In the genomic region with DNA sequence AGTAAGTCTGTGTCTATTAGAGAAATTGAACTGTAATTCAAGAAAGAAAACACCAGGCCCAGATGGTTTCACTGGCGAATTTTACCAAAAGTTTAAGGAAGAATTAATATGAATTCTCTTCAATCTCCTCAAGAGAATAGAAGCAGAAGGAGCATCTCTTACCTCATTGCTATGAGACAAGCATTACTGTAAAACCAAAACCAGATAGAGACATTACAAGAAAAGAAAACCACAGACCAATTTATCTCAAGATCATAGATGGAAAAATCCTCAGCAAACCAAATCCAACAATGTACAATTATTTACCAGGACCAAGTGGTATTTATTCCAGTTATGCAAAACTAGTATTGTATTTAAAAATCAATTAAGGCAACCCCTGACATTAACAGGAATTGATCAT, we compare ENCODE assay signal across 32 cellular contexts.
"Had no signal": no experiment of that assay in that cellular context is flagged by ENCODE, and none has a peak within 500 bp of the region (broad histone marks: within the 10 kb centered on the region; RNA-seq: fewer than 3 reads in every experiment).

No MANE protein-coding gene starts in this region.

- H3K9me3 ChIP-seq: ovary, psoas muscle, right lobe of liver, sigmoid colon, spleen, suprapubic skin, testis, tibial artery, transverse colon, upper lobe of right lung, uterus had no signal

- H3K36me3 ChIP-seq: ovary, right lobe of liver, sigmoid colon, spleen, suprapubic skin, tibial artery, transverse colon, upper lobe of right lung, uterus had no signal

- H3K36me3 Mint-ChIP-seq: natural killer cell; stimulated activated memory B cell treated with anti-CD40 and anti-IgM and Interleukin-4, amounts not matched to agents 10 μg/mL and 1 μg/mL and 100 μg/mL, for 72 hours; type B pancreatic cell had no signal

- DNase-seq: natural killer cell; occipital lobe; ovary; posterior cingulate gyrus; psoas muscle; right cardiac atrium; right lobe of liver; sigmoid colon; spleen; stimulated activated CD4-positive, alpha-beta T cell treated with anti-CD3 and anti-CD28 coated beads, Interleukin-12 subunit alpha, Interleukin-12 subunit beta, amount 100 ng/mL, for 4 hours; stimulated activated CD4-positive, alpha-beta T cell treated with anti-CD3 and anti-CD28 coated beads, Interleukin-1b, Interleukin-23, amount 100 ng/mL, for 48 hours; stimulated activated CD4-positive, alpha-beta T cell treated with anti-CD3 and anti-CD28 coated beads, Interleukin-4, amount 100 ng/mL, for 1 hour; stimulated activated CD4-positive, alpha-beta T cell treated with anti-CD3 and anti-CD28 coated beads, Interleukin-4, amount 100 ng/mL, for 4 hours; stimulated activated CD8-positive, alpha-beta memory T cell treated with anti-CD3 and anti-CD28 coated beads, Interleukin-4, amount 100 ng/mL, for 48 hours; stimulated activated naive CD4-positive, alpha-beta T cell; stimulated activated naive CD8-positive, alpha-beta T cell treated with anti-CD3 and anti-CD28 coated beads, Interleukin-15, amount 100 ng/mL, for 72 hours; stimulated activated naive CD8-positive, alpha-beta T cell treated with anti-CD3 and anti-CD28 coated beads, Interleukin-15, Interleukin-2, amounts not matched to agents 100 U/mL and 50 U/mL, for 24 hours; substantia nigra; testis; tibial artery; transverse colon; upper lobe of right lung; uterus had no signal

- H3K27ac ChIP-seq: neural progenitor cell, ovary, parathyroid adenoma, psoas muscle, right lobe of liver, sigmoid colon, skin epidermis, spleen, suprapubic skin, testis, tibial artery, transverse colon, upper lobe of right lung, uterus had no signal

- H3K4me1 ChIP-seq: neural progenitor cell, parathyroid adenoma, psoas muscle, right lobe of liver, spleen, suprapubic skin, testis, tibial artery, transverse colon, upper lobe of right lung, uterus had no signal

- ATAC-seq: natural killer cell; psoas muscle; right cardiac atrium; right lobe of liver; stimulated activated memory B cell treated with anti-CD40 and anti-IgM and Interleukin-4, amounts not matched to agents 10 μg/mL and 1 μg/mL and 100 μg/mL, for 72 hours; stimulated activated naive CD8-positive, alpha-beta T cell treated with anti-CD3 and anti-CD28 coated beads, Interleukin-15, amount 100 ng/mL, for 72 hours; stimulated activated naive CD8-positive, alpha-beta T cell treated with anti-CD3 and anti-CD28 coated beads, Interleukin-15, Interleukin-2, amounts not matched to agents 100 U/mL and 50 U/mL, for 24 hours; upper lobe of right lung had no signal

- H3K27me3 Mint-ChIP-seq: progenitor cell of endocrine pancreas; stimulated activated memory B cell treated with anti-CD40 and anti-IgM and Interleukin-4, amounts not matched to agents 10 μg/mL and 1 μg/mL and 100 μg/mL, for 72 hours; stimulated activated naive CD8-positive, alpha-beta T cell treated with anti-CD3 and anti-CD28 coated beads, Interleukin-15, amount 100 ng/mL, for 72 hours; type B pancreatic cell had no signal

- H3K4me3 ChIP-seq: neural progenitor cell, ovary, psoas muscle, right lobe of liver, sigmoid colon, skin epidermis, smooth muscle cell, spleen, suprapubic skin, testis, tibial artery, transverse colon, upper lobe of right lung, uterus had no signal

- H3K4me2 ChIP-seq: neural progenitor cell, smooth muscle cell had no signal

- H3K4me3 Mint-ChIP-seq: natural killer cell; nephron; neural progenitor cell; stimulated activated memory B cell treated with anti-CD40 and anti-IgM and Interleukin-4, amounts not matched to agents 10 μg/mL and 1 μg/mL and 100 μg/mL, for 72 hours; stimulated activated naive CD8-positive, alpha-beta T cell treated with anti-CD3 and anti-CD28 coated beads, Interleukin-15, amount 100 ng/mL, for 72 hours; type B pancreatic cell had no signal

- H3K27ac Mint-ChIP-seq: natural killer cell; nephron; neural progenitor cell; progenitor cell of endocrine pancreas; stimulated activated memory B cell treated with anti-CD40 and anti-IgM and Interleukin-4, amounts not matched to agents 10 μg/mL and 1 μg/mL and 100 μg/mL, for 72 hours; stimulated activated naive CD8-positive, alpha-beta T cell treated with anti-CD3 and anti-CD28 coated beads, Interleukin-15, amount 100 ng/mL, for 72 hours; type B pancreatic cell had no signal

- H3K27me3 ChIP-seq: neural progenitor cell, ovary, right lobe of liver, sigmoid colon, spleen, suprapubic skin, testis, tibial artery, transverse colon, upper lobe of right lung, uterus had no signal

- H2AFZ ChIP-seq: neural progenitor cell, parathyroid adenoma had no signal

- H3K9ac ChIP-seq: neural progenitor cell, parathyroid adenoma had no signal

- H3K9me3 Mint-ChIP-seq: stimulated activated memory B cell treated with anti-CD40 and anti-IgM and Interleukin-4, amounts not matched to agents 10 μg/mL and 1 μg/mL and 100 μg/mL, for 72 hours; stimulated activated naive CD8-positive, alpha-beta T cell treated with anti-CD3 and anti-CD28 coated beads, Interleukin-15, amount 100 ng/mL, for 72 hours had no signal

- H3K79me2 ChIP-seq: parathyroid adenoma had no signal

- H3K4me1 Mint-ChIP-seq: natural killer cell; nephron; neural progenitor cell; stimulated activated memory B cell treated with anti-CD40 and anti-IgM and Interleukin-4, amounts not matched to agents 10 μg/mL and 1 μg/mL and 100 μg/mL, for 72 hours had no signal
